Comparison of ENCODE assay signal across 8 cellular contexts in genomic region chr18:34710430-34711386, GRCh38. TPM values are rescaled to one million over a fixed set of nuclear protein-coding genes. Genes with fewer than 3 reads are reported as not detected.
DNase-seq lines count a peak whose midpoint lies in the region; ATAC-seq and TF ChIP-seq lines count a peak whose summit lies in the region.

No MANE protein-coding gene starts in this region.

- H3K27me3 Mint-ChIP-seq in activated CD8-positive, alpha-beta T cell treated with anti-CD3 and anti-CD28 coated beads for 36 hours: peaks cover 5% of the 10 kb centered on the region

- POLR2A ChIA-PET in activated CD8-positive, alpha-beta T cell treated with anti-CD3 and anti-CD28 coated beads for 36 hours (lab: Charles Lee): no interaction called here

- no peaks in the 10 kb centered on the region for H3K4me1 Mint-ChIP-seq in activated CD8-positive, alpha-beta T cell treated with anti-CD3 and anti-CD28 coated beads for 36 hours (ENCODE audit: low read depth)

- no peak for TF ChIP-seq POLR2A in Peyer's patch (IDR thresholded peaks at IDR 0.05)

- peak; percentile 57 for ATAC-seq in sciatic nerve
- ATAC-seq in activated CD8-positive, alpha-beta T cell treated with anti-CD3 and anti-CD28 coated beads for 36 hours: no peak

- peak overlapping the region in 3 of 4 donors; percentile 16 to 75 (median 57) for H3K27ac ChIP-seq in Peyer's patch

- TF ChIP-seq CTCF in Peyer's patch (IDR thresholded peaks at IDR 0.05) (no peak), foreskin fibroblast (IDR thresholded peaks at IDR 0.05; ENCODE audit: low read depth, low read length) (no peak)
- TF ChIP-seq CTCF in activated CD8-positive, alpha-beta T cell treated with anti-CD3 and anti-CD28 coated beads for 36 hours (IDR thresholded peaks at IDR 0.05): no peak

- no peak overlapping the region for H3K27ac Mint-ChIP-seq in activated CD8-positive, alpha-beta T cell treated with anti-CD3 and anti-CD28 coated beads for 36 hours

- peaks cover 0 to 34% (median 0%) of the 10 kb centered on the region in 4 donors for H3K4me1 ChIP-seq in Peyer's patch

- peak overlapping the region in 1 of 4 donors; percentile 2 for H3K4me3 ChIP-seq in Peyer's patch
- peak overlapping the region; percentile 39 to 56 for H3K4me3 ChIP-seq in foreskin fibroblast (ENCODE audit: low read depth in 1 of 2, low read length in 2 of 2)

- H3K4me3 Mint-ChIP-seq in activated CD8-positive, alpha-beta T cell treated with anti-CD3 and anti-CD28 coated beads for 36 hours: no peak overlapping the region

- H3K36me3 Mint-ChIP-seq in activated CD8-positive, alpha-beta T cell treated with anti-CD3 and anti-CD28 coated beads for 36 hours (ENCODE audit: low read depth): no peaks in the 10 kb centered on the region

- H3K9me3 Mint-ChIP-seq in activated CD8-positive, alpha-beta T cell treated with anti-CD3 and anti-CD28 coated beads for 36 hours: no peaks in the 10 kb centered on the region

- CTCF ChIA-PET in activated CD8-positive, alpha-beta T cell treated with anti-CD3 and anti-CD28 coated beads for 36 hours (lab: Charles Lee): interaction anchor here (0.6 to 1.1 kb wide), 3 partner anchors 49 to 596 kb away, joined by 3 to 6 read pairs (median 3); no protein-coding TSS in a partner anchor

- intact Hi-C loops in sciatic nerve (cut with DNase I): no loop called here
- intact Hi-C loops in activated CD8-positive, alpha-beta T cell treated with anti-CD3 and anti-CD28 coated beads for 36 hours (cut with micrococcal nuclease): no loop called here

- no peaks in the 10 kb centered on the region for H3K9me3 ChIP-seq in Peyer's patch

- DNase-seq in H4 (ENCODE audit: low spot score) (peak; percentile 80), Peyer's patch (no peak), foreskin fibroblast (peak; percentile 68 to 82), sciatic nerve (ENCODE audit: low spot score) (no peak), NOMO-1 treated with dmso at 0.1 percent for 144 hours (lab: John Stamatoyannopoulos, UW; ENCODE audit: unreplicated experiment) (no peak), NCI-H524 treated with DMSO at 0.1 percent for 48 hours (lab: John Stamatoyannopoulos, UW) (no peak)
- DNase-seq in stimulated activated CD4-positive, alpha-beta T cell treated with anti-CD3 and anti-CD28 coated beads, Interleukin-12 subunit alpha, Interleukin-12 subunit beta, amount 100 ng/mL, for 4 hours: no peak
- no peak for DNase-seq in activated CD8-positive, alpha-beta T cell treated with anti-CD3 and anti-CD28 coated beads for 36 hours

- H3K36me3 ChIP-seq in Peyer's patch: no peaks in the 10 kb centered on the region

- no peaks in the 10 kb centered on the region for H3K27me3 ChIP-seq in Peyer's patch

RNA-seq across cellular contexts. Expression of gene DTNA, which starts 0.6 kb away (rescaled TPM):
- total RNA-seq in H4 (2014; rRNA removed; shearing (Covaris generic)): 11.7 and 17.9 TPM in 2 replicates
- total RNA-seq in Peyer's patch (10 to 100 TPM in 1 of 4 donors, 1 to 10 TPM in 3; 6.7 to 30.5 (median 9.5) TPM), sciatic nerve (81.8 TPM)
- total RNA-seq in activated CD8-positive, alpha-beta T cell treated with anti-CD3 and anti-CD28 coated beads for 36 hours: under 1 TPM; 0.40 to 0.41 TPM

Comparison
In these comparisons a context has a peak if more than half of its experiments do, and no peak if none do; other contexts are left out.
1. DNase-seq: peak in H4 (single experiment) and foreskin fibroblast (2 of 2); none in Peyer's patch (0 of 3), sciatic nerve (single experiment), stimulated activated CD4-positive, alpha-beta T cell treated with anti-CD3 and anti-CD28 coated beads, Interleukin-12 subunit alpha, Interleukin-12 subunit beta, amount 100 ng/mL, for 4 hours (single experiment), NOMO-1 treated with dmso at 0.1 percent for 144 hours (single experiment), NCI-H524 treated with DMSO at 0.1 percent for 48 hours (single experiment) and activated CD8-positive, alpha-beta T cell treated with anti-CD3 and anti-CD28 coated beads for 36 hours (single experiment).